8 cellular contexts compared by ENCODE assay signal in genomic region chr18:57621252-57621607, GRCh38. TPM values are rescaled to one million over a fixed set of nuclear protein-coding genes. Genes with fewer than 3 reads are reported as not detected.
A peak's percentile ranks its signal among the peaks of the same experiment; 100 is the strongest.
DNase-seq lines count a peak whose midpoint lies in the region; ATAC-seq and TF ChIP-seq lines count a peak whose summit lies in the region.

No MANE protein-coding gene starts in this region.

- no peak for TF ChIP-seq EP300 in transverse colon (IDR thresholded peaks at IDR 0.05; ENCODE audit: low read depth)

- TF ChIP-seq POLR2A in lower leg skin (IDR thresholded peaks at IDR 0.05) (no peak), transverse colon (IDR thresholded peaks at IDR 0.05) (no peak)

- in situ Hi-C loops in transverse colon (cut with MboI; ENCODE audit: low pct_ligation_motif_present in 1 of 4, low pct_unique_long_range_greater_than_20kb in 1 of 4, low sequenced_read_pairs in 3 of 4), result loop anchor here in 1 of 4 donors (10.0 kb wide), 1 partner anchor 424 kb away; the partner anchor contains the start of gene NEDD4L

- ATAC-seq in GM21723 (IDR thresholded peaks at IDR 0.05; ENCODE audit: unreplicated experiment) (peak; percentile 32), HG03565 (IDR thresholded peaks at IDR 0.05; ENCODE audit: unreplicated experiment) (no peak)

- WGBS in lower leg skin, 2 donors, result 0% methylated on average over 7 to 19 of the region's 20 CpGs
- whole genome bisulfite sequencing in transverse colon (ENCODE audit: low coverage in 1 of 2), 2 donors, result 0% methylated on average over 8 to 19 of the region's 20 CpGs

- TF ChIP-seq CTCF in lower leg skin (IDR thresholded peaks at IDR 0.05), result no peak
- no peak for TF ChIP-seq CTCF in transverse colon (IDR thresholded peaks at IDR 0.05)

- H3K27ac ChIP-seq in transverse colon, result peak overlapping the region; percentile 91 to 97 (median 96)

- DNase-seq in NCI-H1105 treated with DMSO at 0.1 percent for 48 hours (lab: John Stamatoyannopoulos, UW), result peak; percentile 16
- no peak for DNase-seq in NCI-H1105 (lab: John Stamatoyannopoulos, UW)
- DNase-seq in MG63, result peak; percentile 16
- DNase-seq in cerebellum (ENCODE audit: low spot score), result peak; percentile 33
- DNase-seq in lower leg skin (ENCODE audit: low spot score in 2 of 2), result peak in 1 of 2 donors; percentile 86
- no peak for DNase-seq in transverse colon

- peak overlapping the region; percentile 62 for H3K4me3 ChIP-seq in MG63
- peak overlapping the region; percentile 62 for H3K4me3 ChIP-seq in lower leg skin (ENCODE audit: low read depth, poor library complexity, severe bottlenecking)
- peak overlapping the region; percentile 82 to 97 (median 87) for H3K4me3 ChIP-seq in transverse colon

- H3K36me3 ChIP-seq in MG63 (peaks cover 28% of the 10 kb centered on the region), transverse colon (peaks cover 0 to 14% (median 0%) of the 10 kb centered on the region in 4 donors)

- intact Hi-C loops in lower leg skin (cut with DNase I; ENCODE audit: low total_unique reads) (loop anchor here (10.0 kb wide), 1 partner anchor 184 kb away; the partner anchor contains the start of gene ATP8B1), transverse colon (cut with DNase I; ENCODE audit: low total_unique reads) (no loop called here)

- H3K4me1 ChIP-seq in transverse colon, result peaks cover 0 to 24% (median 16%) of the 10 kb centered on the region in 4 donors

- H3K9me3 ChIP-seq in MG63 (no peaks in the 10 kb centered on the region), transverse colon (no peaks in the 10 kb centered on the region)

- H3K27me3 ChIP-seq in MG63 (no peaks in the 10 kb centered on the region), transverse colon (no peaks in the 10 kb centered on the region)

RNA-seq across cellular contexts. Expression of gene NARS1, which starts 0.4 kb away (rescaled TPM):
- 174 and 344 TPM in 2 replicates for total RNA-seq in MG63 (2014; rRNA removed; shearing (Covaris generic); ENCODE audit: low replicate concordance)
- total RNA-seq in cerebellum (78.8 TPM), lower leg skin (10 to 100 TPM; 61.6 to 77.4 (median 69.3) TPM), transverse colon (100 to 1,000 TPM in 2 of 4 donors, 10 to 100 TPM in 2; 80.8 to 186 (median 129) TPM)

RNA-seq across cellular contexts. Expression of gene FECH, which starts 34.7 kb away (rescaled TPM):
- total RNA-seq in MG63 (2014; rRNA removed; shearing (Covaris generic); ENCODE audit: low replicate concordance), result 32.0 and 56.1 TPM in 2 replicates
- total RNA-seq in cerebellum, result 21.3 TPM
- total RNA-seq in lower leg skin, result 10 to 100 TPM; 22.8 to 75.4 (median 43.6) TPM
- total RNA-seq in transverse colon, result 10 to 100 TPM in 3 of 4 donors, 1 to 10 TPM in 1; 9.6 to 36.0 (median 28.3) TPM

Comparison
In these comparisons a context has a peak if more than half of its experiments do, and no peak if none do; other contexts are left out.
1. DNase-seq: peak in NCI-H1105 treated with DMSO at 0.1 percent for 48 hours (single experiment), MG63 (single experiment) and cerebellum (single experiment); none in NCI-H1105 (single experiment) and transverse colon (single experiment).
2. Peak in every context shown above with its lines, with median percentiles within 50 percentile points of each other: H3K4me3 ChIP-seq.